ENCODE assay signal across 12 cellular contexts in the genomic region with DNA sequence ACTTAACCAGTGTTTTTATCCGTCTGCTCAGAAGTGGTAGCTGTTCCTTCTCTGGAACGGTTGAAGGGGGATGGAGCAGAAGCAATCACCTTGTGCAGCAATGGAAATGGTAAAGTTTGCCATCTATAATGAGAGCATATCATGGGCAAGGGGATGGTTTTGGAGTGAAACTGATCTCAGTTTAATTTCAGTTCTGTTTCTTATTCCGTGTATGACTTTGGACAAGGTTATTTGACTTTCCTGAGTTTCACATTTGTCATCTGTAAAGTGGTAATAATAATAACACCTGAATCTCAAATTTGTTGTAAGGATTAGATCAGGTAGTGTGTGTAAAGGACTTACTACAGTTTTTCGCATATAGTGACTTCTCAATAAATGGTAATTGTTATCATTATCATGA.
DNase-seq lines count a peak whose midpoint lies in the region; ATAC-seq lines count a peak whose summit lies in the region.
"Had no signal": no experiment of that assay in that cellular context is flagged by ENCODE, and none has a peak within 500 bp of the region (broad histone marks: within the 10 kb centered on the region; RNA-seq: fewer than 3 reads in every experiment).

No MANE protein-coding gene starts in this region.

- no peaks in the 10 kb centered on the region for H3K4me1 Mint-ChIP-seq in activated T-helper 17 cell treated with anti-CD3 and anti-CD28 coated beads, Interleukin-2, amount 50 U/mL, for 72 hours
- H3K4me1 Mint-ChIP-seq: immature natural killer cell had no signal

- no peak overlapping the region for H3K27ac Mint-ChIP-seq in activated T-helper 17 cell treated with anti-CD3 and anti-CD28 coated beads, Interleukin-2, amount 50 U/mL, for 72 hours
- H3K27ac Mint-ChIP-seq: immature natural killer cell had no signal

- H3K4me3 Mint-ChIP-seq in activated T-helper 17 cell treated with anti-CD3 and anti-CD28 coated beads, Interleukin-2, amount 50 U/mL, for 72 hours = no peak overlapping the region
- H3K4me3 Mint-ChIP-seq: immature natural killer cell had no signal

- peaks cover 11% of the 10 kb centered on the region for H3K27me3 Mint-ChIP-seq in activated T-helper 17 cell treated with anti-CD3 and anti-CD28 coated beads, Interleukin-2, amount 50 U/mL, for 72 hours

- peak; percentile 95 for ATAC-seq in GM18858 (IDR thresholded peaks at IDR 0.05; ENCODE audit: unreplicated experiment)
- ATAC-seq in GM21390 (IDR thresholded peaks at IDR 0.05; ENCODE audit: unreplicated experiment) = peak; percentile 90
- peak; percentile 62 for ATAC-seq in HG02943 (IDR thresholded peaks at IDR 0.05; ENCODE audit: low read depth, unreplicated experiment)
- peak; percentile 57 for ATAC-seq in HG03575 (IDR thresholded peaks at IDR 0.05; ENCODE audit: extremely low read depth, insufficient number of reproducible peaks, low FRiP score, unreplicated experiment)
- no peak for ATAC-seq in activated T-helper 17 cell treated with anti-CD3 and anti-CD28 coated beads, Interleukin-2, amount 50 U/mL, for 72 hours (replicated peaks)
- ATAC-seq: Right ventricle myocardium inferior had no signal

- no peak for DNase-seq in NCI-H526 (lab: John Stamatoyannopoulos, UW)
- no peak for DNase-seq in NCI-H510A (lab: John Stamatoyannopoulos, UW)
- DNase-seq in NK-92 (lab: John Stamatoyannopoulos, UW; ENCODE audit: unreplicated experiment) = no peak
- DNase-seq: activated T-cell treated with anti-CD3 and anti-CD28 coated beads, Interleukin-2, amount 50 U/mL, for 1 hour; immature natural killer cell; NCI-H524 had no signal

- no peaks in the 10 kb centered on the region for H3K9me3 Mint-ChIP-seq in activated T-helper 17 cell treated with anti-CD3 and anti-CD28 coated beads, Interleukin-2, amount 50 U/mL, for 72 hours
- H3K9me3 Mint-ChIP-seq: immature natural killer cell had no signal

- H3K36me3 Mint-ChIP-seq in activated T-helper 17 cell treated with anti-CD3 and anti-CD28 coated beads, Interleukin-2, amount 50 U/mL, for 72 hours (ENCODE audit: low read depth) = no peaks in the 10 kb centered on the region
- H3K36me3 Mint-ChIP-seq: immature natural killer cell had no signal
